17 cellular contexts compared by ENCODE assay signal in genomic region chr2:48914477-48915077, GRCh38.
A peak's percentile ranks its signal among the peaks of the same experiment; 100 is the strongest.
DNase-seq lines count a peak whose midpoint lies in the region; ATAC-seq and TF ChIP-seq lines count a peak whose summit lies in the region.
"Had no signal": no experiment of that assay in that cellular context is flagged by ENCODE, and none has a peak within 500 bp of the region (broad histone marks: within the 10 kb centered on the region; RNA-seq: fewer than 3 reads in every experiment).

No MANE protein-coding gene starts in this region.

- peaks cover 0 to 8% (median 2%) of the 10 kb centered on the region in 6 donors for H3K9me3 Mint-ChIP-seq in immature natural killer cell
- H3K9me3 Mint-ChIP-seq: T-helper 1 cell treated with Interleukin-12 subunit alpha and Interleukin-12 subunit beta and Interleukin-4 antibody, amounts not matched to agents 30 μg/mL and 1 μg/mL, for 36 hours had no signal

- no peak for TF ChIP-seq POLR2A in right lobe of liver (IDR thresholded peaks at IDR 0.05)

- WGBS in right lobe of liver (ENCODE audit: insufficient coverage, low coverage, low lambda C conversion rate, missing lambda C conversion rate): 5% methylated on average over 1 of the region's 1 CpG

- H3K4me3 Mint-ChIP-seq in immature natural killer cell: no peak overlapping the region
- H3K4me3 Mint-ChIP-seq: activated CD8-positive, alpha-beta T cell treated with anti-CD3 and anti-CD28 coated beads, Interleukin-2, amount 10 ng/mL, durations not matched to agents 7 days and 5 days; activated naive CD8-positive, alpha-beta T cell treated with anti-CD3 and anti-CD28 coated beads for 36 hours; T-helper 1 cell treated with Interleukin-12 subunit alpha and Interleukin-12 subunit beta and Interleukin-4 antibody, amounts not matched to agents 30 μg/mL and 1 μg/mL, for 36 hours had no signal

- H3K27ac Mint-ChIP-seq in immature natural killer cell: no peak overlapping the region
- H3K27ac Mint-ChIP-seq: activated CD8-positive, alpha-beta T cell treated with anti-CD3 and anti-CD28 coated beads, Interleukin-2, amount 10 ng/mL, durations not matched to agents 7 days and 5 days; activated naive CD8-positive, alpha-beta T cell treated with anti-CD3 and anti-CD28 coated beads for 36 hours; T-helper 1 cell treated with Interleukin-12 subunit alpha and Interleukin-12 subunit beta and Interleukin-4 antibody, amounts not matched to agents 30 μg/mL and 1 μg/mL, for 36 hours had no signal

- H3K4me1 Mint-ChIP-seq in immature natural killer cell: no peaks in the 10 kb centered on the region
- H3K4me1 Mint-ChIP-seq: activated naive CD8-positive, alpha-beta T cell treated with anti-CD3 and anti-CD28 coated beads for 36 hours had no signal

- H3K4me3 ChIP-seq in right lobe of liver: no peak overlapping the region
- H3K4me3 ChIP-seq: A549, testis had no signal

- H3K36me3 Mint-ChIP-seq in immature natural killer cell: no peaks in the 10 kb centered on the region
- H3K36me3 Mint-ChIP-seq: activated naive CD8-positive, alpha-beta T cell treated with anti-CD3 and anti-CD28 coated beads for 36 hours had no signal

- peak; percentile 7 for DNase-seq in SKM-1 treated with dmso at 0.1 percent for 144 hours (lab: John Stamatoyannopoulos, UW; ENCODE audit: unreplicated experiment)
- no peak for DNase-seq in SKM-1 (lab: John Stamatoyannopoulos, UW; ENCODE audit: unreplicated experiment)
- no peak for DNase-seq in immature natural killer cell
- DNase-seq in right lobe of liver: no peak
- DNase-seq in AML-193 (lab: John Stamatoyannopoulos, UW): no peak
- no peak for DNase-seq in iPS-NIHi7 (ENCODE audit: extremely low spot score)
- DNase-seq: activated CD8-positive, alpha-beta T cell treated with anti-CD3 and anti-CD28 coated beads, Interleukin-2, amount 10 ng/mL, durations not matched to agents 7 days and 5 days; activated naive CD8-positive, alpha-beta T cell treated with anti-CD3 and anti-CD28 coated beads for 36 hours; DMS79; NCI-H2081 treated with DMSO at 0.1 percent for 48 hours; retina; testis had no signal

- peaks cover 0 to 2% (median 0%) of the 10 kb centered on the region in 3 donors for H3K27me3 Mint-ChIP-seq in immature natural killer cell (ENCODE audit: low read depth in 3 of 3)
- H3K27me3 Mint-ChIP-seq: activated naive CD8-positive, alpha-beta T cell treated with anti-CD3 and anti-CD28 coated beads for 36 hours had no signal

- TF ChIP-seq CTCF in right lobe of liver (IDR thresholded peaks at IDR 0.05): no peak

- no peak overlapping the region for H3K27ac ChIP-seq in right lobe of liver
- H3K27ac ChIP-seq: A549, testis had no signal

- intact Hi-C loops in right lobe of liver (cut with DNase I): no loop called here

- H3K4me1 ChIP-seq in right lobe of liver: no peaks in the 10 kb centered on the region
- H3K4me1 ChIP-seq: A549, testis had no signal

- ATAC-seq in HG02610 (IDR thresholded peaks at IDR 0.05; ENCODE audit: unreplicated experiment) (peak; percentile 43), HG03457 (IDR thresholded peaks at IDR 0.05; ENCODE audit: unreplicated experiment) (peak; percentile 63), right lobe of liver (no peak)
- ATAC-seq: activated CD8-positive, alpha-beta T cell treated with anti-CD3 and anti-CD28 coated beads, Interleukin-2, amount 10 ng/mL, durations not matched to agents 7 days and 5 days; HCT116 had no signal

- H3K9me3 ChIP-seq in right lobe of liver: no peaks in the 10 kb centered on the region
- H3K9me3 ChIP-seq: A549, testis had no signal

- H3K27me3 ChIP-seq in right lobe of liver: no peaks in the 10 kb centered on the region
- H3K27me3 ChIP-seq: testis had no signal

- H3K36me3 ChIP-seq in right lobe of liver: no peaks in the 10 kb centered on the region

Comparison
In these comparisons a context has a peak if more than half of its experiments do, and no peak if none do; other contexts are left out.
1. ATAC-seq: peak in HG02610 (single experiment) and HG03457 (single experiment); none in right lobe of liver (0 of 4).